Comparison of ENCODE assay signal across 16 cellular contexts in the genomic region with DNA sequence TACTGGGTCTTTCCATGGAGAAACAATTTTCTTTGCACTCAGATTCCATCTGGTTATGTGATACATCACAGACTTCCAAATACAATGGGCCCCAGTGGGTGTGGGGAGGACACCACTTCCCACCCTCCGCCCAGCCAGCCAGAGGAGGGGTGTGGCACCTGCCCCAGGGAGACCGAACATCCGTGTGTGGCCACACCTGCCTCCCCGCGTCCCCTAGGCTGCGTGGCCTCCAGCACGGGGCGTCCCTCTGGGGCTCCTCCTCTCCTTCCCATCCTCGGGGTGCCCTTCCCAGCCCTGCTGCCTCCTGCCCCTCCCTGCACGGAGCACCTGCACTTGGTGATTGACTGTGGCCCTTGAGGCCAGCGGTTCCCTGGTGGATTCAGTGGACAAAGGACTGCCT. TPM values are rescaled to one million over a fixed set of nuclear protein-coding genes. Genes with fewer than 3 reads are reported as not detected.
A peak's percentile ranks its signal among the peaks of the same experiment; 100 is the strongest.
DNase-seq lines count a peak whose midpoint lies in the region; ATAC-seq and TF ChIP-seq lines count a peak whose summit lies in the region.
"Had no signal": no experiment of that assay in that cellular context is flagged by ENCODE, and none has a peak within 500 bp of the region (broad histone marks: within the 10 kb centered on the region; RNA-seq: fewer than 3 reads in every experiment).

No MANE protein-coding gene starts in this region.

- ATAC-seq in activated CD4-positive, alpha-beta T cell treated with anti-CD3 and anti-CD28 coated beads for 36 hours = no peak
- ATAC-seq in Right ventricle myocardium superior (ENCODE audit: poor library complexity) (peak; percentile 5), HG03342 (IDR thresholded peaks at IDR 0.05; ENCODE audit: unreplicated experiment) (no peak)
- no peak for ATAC-seq in stimulated activated effector memory CD8-positive, alpha-beta T cell treated with anti-CD3 and anti-CD28 coated beads, Interleukin-12 subunit alpha, Interleukin-12 subunit beta, amount 100 ng/mL, for 72 hours

- intact Hi-C loops in activated CD4-positive, alpha-beta T cell treated with anti-CD3 and anti-CD28 coated beads for 36 hours (cut with DNase I, micrococcal nuclease) = no loop called here
- intact Hi-C loops in Right ventricle myocardium superior (cut with DNase I) (loop anchor here (10.0 kb wide), 1 partner anchor 46 kb away; the partner anchor contains the start of gene CERK), ascending aorta (cut with DNase I) (no loop called here)

- H3K27ac ChIP-seq in ascending aorta = no peak overlapping the region
- H3K27ac ChIP-seq: adrenal gland, thyroid gland had no signal

- peaks cover 39% of the 10 kb centered on the region for H3K36me3 Mint-ChIP-seq in activated CD4-positive, alpha-beta T cell treated with anti-CD3 and anti-CD28 coated beads for 36 hours (ENCODE audit: low read depth)
- peaks cover 100% of the 10 kb centered on the region for H3K36me3 Mint-ChIP-seq in stimulated activated effector memory CD8-positive, alpha-beta T cell treated with anti-CD3 and anti-CD28 coated beads, Interleukin-12 subunit alpha, Interleukin-12 subunit beta, amount 100 ng/mL, for 72 hours

- H3K27me3 ChIP-seq in ascending aorta = no peaks in the 10 kb centered on the region
- H3K27me3 ChIP-seq: adrenal gland, thyroid gland had no signal

- no peaks in the 10 kb centered on the region for H3K4me1 ChIP-seq in ascending aorta

- no peaks in the 10 kb centered on the region for H3K9me3 Mint-ChIP-seq in activated CD4-positive, alpha-beta T cell treated with anti-CD3 and anti-CD28 coated beads for 36 hours (ENCODE audit: low read depth)
- no peaks in the 10 kb centered on the region for H3K9me3 Mint-ChIP-seq in stimulated activated effector memory CD8-positive, alpha-beta T cell treated with anti-CD3 and anti-CD28 coated beads, Interleukin-12 subunit alpha, Interleukin-12 subunit beta, amount 100 ng/mL, for 72 hours
- H3K9me3 Mint-ChIP-seq: nephron had no signal

- peaks cover 75 to 83% of the 10 kb centered on the region in 2 donors for H3K36me3 ChIP-seq in ascending aorta

- peaks cover 28% of the 10 kb centered on the region for H3K4me1 Mint-ChIP-seq in activated CD4-positive, alpha-beta T cell treated with anti-CD3 and anti-CD28 coated beads for 36 hours
- peaks cover 4% of the 10 kb centered on the region for H3K4me1 Mint-ChIP-seq in stimulated activated effector memory CD8-positive, alpha-beta T cell treated with anti-CD3 and anti-CD28 coated beads, Interleukin-12 subunit alpha, Interleukin-12 subunit beta, amount 100 ng/mL, for 72 hours
- H3K4me1 Mint-ChIP-seq: nephron had no signal

- H3K4me3 Mint-ChIP-seq in activated CD4-positive, alpha-beta T cell treated with anti-CD3 and anti-CD28 coated beads for 36 hours = no peak overlapping the region
- no peak overlapping the region for H3K4me3 Mint-ChIP-seq in stimulated activated effector memory CD8-positive, alpha-beta T cell treated with anti-CD3 and anti-CD28 coated beads, Interleukin-12 subunit alpha, Interleukin-12 subunit beta, amount 100 ng/mL, for 72 hours
- H3K4me3 Mint-ChIP-seq: nephron had no signal

- H3K9me3 ChIP-seq in ascending aorta = no peaks in the 10 kb centered on the region
- H3K9me3 ChIP-seq: adrenal gland, thyroid gland had no signal

- no peak for DNase-seq in activated CD4-positive, alpha-beta T cell treated with anti-CD3 and anti-CD28 coated beads for 36 hours
- no peak for DNase-seq in activated CD4-positive, alpha-beta T cell treated with anti-CD3 and anti-CD28 coated beads, Interleukin-2, amount 50 U/mL, for 48 hours
- DNase-seq in NCI-H2107 treated with DMSO at 0.1 percent for 48 hours (lab: John Stamatoyannopoulos, UW; ENCODE audit: unreplicated experiment) (peak; percentile 65), Right ventricle myocardium superior (no peak), ascending aorta (ENCODE audit: low spot score in 2 of 2) (no peak)
- DNase-seq in stimulated activated effector memory CD8-positive, alpha-beta T cell treated with anti-CD3 and anti-CD28 coated beads, Interleukin-12 subunit alpha, Interleukin-12 subunit beta, amount 100 ng/mL, for 72 hours (ENCODE audit: low spot score in 2 of 2) = no peak
- DNase-seq in activated CD8-positive, alpha-beta memory T cell treated with anti-CD3 and anti-CD28 coated beads, Interleukin-2, amount 50 U/mL, for 48 hours = no peak
- DNase-seq: adrenal gland; foreskin melanocyte; mammary epithelial cell; SHP77 treated with DMSO at 0.1 percent for 48 hours; stimulated activated CD4-positive, alpha-beta T cell treated with anti-CD3 and anti-CD28 coated beads, Interleukin-4, amount 100 ng/mL, for 1 hour; stimulated activated CD8-positive, alpha-beta memory T cell treated with anti-CD3 and anti-CD28 coated beads, Interleukin-4, amount 100 ng/mL, for 48 hours; thyroid gland had no signal

- H3K27me3 Mint-ChIP-seq in activated CD4-positive, alpha-beta T cell treated with anti-CD3 and anti-CD28 coated beads for 36 hours = no peaks in the 10 kb centered on the region

- POLR2A ChIA-PET in activated CD4-positive, alpha-beta T cell treated with anti-CD3 and anti-CD28 coated beads for 36 hours (lab: Charles Lee) = no interaction called here

- CTCF ChIA-PET in activated CD4-positive, alpha-beta T cell treated with anti-CD3 and anti-CD28 coated beads for 36 hours (lab: Charles Lee) = interaction anchor here (0.6 to 1.0 kb wide), 2 partner anchors 125 to 550 kb away, joined by 3 read pairs; no protein-coding TSS in a partner anchor

- TF ChIP-seq CTCF in ascending aorta (IDR thresholded peaks at IDR 0.05) = no peak

- no peak overlapping the region for H3K4me3 ChIP-seq in ascending aorta
- H3K4me3 ChIP-seq: adrenal gland, thyroid gland had no signal

- peak overlapping the region; percentile 31 for H3K27ac Mint-ChIP-seq in activated CD4-positive, alpha-beta T cell treated with anti-CD3 and anti-CD28 coated beads for 36 hours
- H3K27ac Mint-ChIP-seq in stimulated activated effector memory CD8-positive, alpha-beta T cell treated with anti-CD3 and anti-CD28 coated beads, Interleukin-12 subunit alpha, Interleukin-12 subunit beta, amount 100 ng/mL, for 72 hours = peak overlapping the region; percentile 88
- H3K27ac Mint-ChIP-seq: nephron had no signal

RNA-seq across cellular contexts. Expression of gene CERK, which starts 49.1 kb away (rescaled TPM):
- total RNA-seq in activated CD4-positive, alpha-beta T cell treated with anti-CD3 and anti-CD28 coated beads for 36 hours = 10 to 100 TPM; 27.0 to 32.8 TPM
- total RNA-seq in Right ventricle myocardium superior (69.0 TPM), ascending aorta (27.5 TPM)
